In genomic region chr3:61662861-61663260, GRCh38 we compare ENCODE assay signal across 20 cellular contexts.
"Had no signal": no experiment of that assay in that cellular context is flagged by ENCODE, and none has a peak within 500 bp of the region (broad histone marks: within the 10 kb centered on the region; RNA-seq: fewer than 3 reads in every experiment).

No MANE protein-coding gene starts in this region.

- H3K4me3 Mint-ChIP-seq: IgD-negative memory B cell had no signal

- H3K36me3 Mint-ChIP-seq: IgD-negative memory B cell had no signal

- H3K27ac ChIP-seq: KMS-11 had no signal

- H3K9ac ChIP-seq: KMS-11 had no signal

- H3K4me1 Mint-ChIP-seq: IgD-negative memory B cell had no signal

- DNase-seq: Kasumi-1, NCI-H1092, NCI-H1105 treated with DMSO at 0.1 percent for 48 hours, NCI-H1417 treated with DMSO at 0.1 percent for 48 hours, NCI-H187, NCI-H2029, NCI-H2081 treated with DMSO at 0.1 percent for 48 hours, NCI-H2171, NCI-H226, NCI-H446, NCI-H510A treated with DMSO at 0.1 percent for 48 hours, NCI-H526, NCI-H748 treated with DMSO at 0.1 percent for 48 hours, RPMI8226, SHP77, SK-N-SH, SW 1271 had no signal

- ATAC-seq: K562 had no signal

- H3K27me3 Mint-ChIP-seq: IgD-negative memory B cell had no signal

- H3K9me3 ChIP-seq: SK-N-SH had no signal

- H3K4me3 ChIP-seq: K562 had no signal

- H3K27ac Mint-ChIP-seq: IgD-negative memory B cell had no signal
